ENCODE assay signal across 10 cellular contexts in genomic region chr1:214658785-214659184, GRCh38. TPM values are rescaled to one million over a fixed set of nuclear protein-coding genes. Genes with fewer than 3 reads are reported as not detected.
DNase-seq lines count a peak whose midpoint lies in the region; ATAC-seq, FAIRE-seq and TF ChIP-seq lines count a peak whose summit lies in the region.
"Had no signal": no experiment of that assay in that cellular context is flagged by ENCODE, and none has a peak within 500 bp of the region (broad histone marks: within the 10 kb centered on the region; RNA-seq: fewer than 3 reads in every experiment).

No MANE protein-coding gene starts in this region.

- H3K4me3 ChIP-seq in HEK293 (ENCODE audit: low read depth, low read length) (no peak overlapping the region), kidney (ENCODE audit: low read length in 2 of 2) (no peak overlapping the region)

- POLR2A ChIA-PET in HEK293 (lab: Yijun Ruan, JAX): no interaction called here

- H3K36me3 ChIP-seq in HEK293 (ENCODE audit: control insufficient read depth in 2 of 2, insufficient read depth in 1 of 2, low read length in 2 of 2): peaks cover 63 to 100% of the 10 kb centered on the region in 2 experiments
- H3K36me3 ChIP-seq in kidney (ENCODE audit: control insufficient read depth in 1 of 2, insufficient read depth in 2 of 2, low read length in 2 of 2): no peaks in the 10 kb centered on the region

- H3K27ac ChIP-seq in HEK293 (ENCODE audit: extremely low read depth, low read depth, low read length) (no peak overlapping the region), kidney (ENCODE audit: low read depth in 2 of 2, low read length in 2 of 2) (no peak overlapping the region)

- no peak for TF ChIP-seq CTCF in HEK293 (tag by site-specific recombination; IDR thresholded peaks at IDR 0.05)
- peak; percentile 9 for TF ChIP-seq CTCF in kidney (IDR thresholded peaks at IDR 0.05; ENCODE audit: borderline replicate concordance, extremely low read depth, insufficient read depth)

- no peak overlapping the region for H3K9ac ChIP-seq in kidney (ENCODE audit: low read length in 2 of 2)

- DNase-seq in AG08395 (ENCODE audit: low spot score): peak; percentile 58
- peak; percentile 20 for DNase-seq in amniotic stem cell (lab: John Stamatoyannopoulos, UW)
- no peak for DNase-seq in kidney
- no peak for DNase-seq in NCI-H345 treated with DMSO at 0.1 percent for 48 hours (lab: John Stamatoyannopoulos, UW; ENCODE audit: unreplicated experiment)
- DNase-seq in NCI-H2196 (lab: John Stamatoyannopoulos, UW; ENCODE audit: unreplicated experiment): no peak
- no peak for DNase-seq in SW480 (ENCODE audit: low spot score)
- DNase-seq: activated B cell treated with CpG ODN at 0.5 μM for 24 hours, cerebellar nuclear complex had no signal

- intact Hi-C loops in kidney (cut with DNase I): no loop called here

- no peak for ATAC-seq in HG03095 (IDR thresholded peaks at IDR 0.05; ENCODE audit: unreplicated experiment)

- CTCF ChIA-PET in HEK293 (lab: Yijun Ruan, JAX): interaction anchor here (2.3 kb wide), 1 partner anchor 868 kb away, joined by 6 read pairs; no protein-coding TSS in a partner anchor

- H3K9me3 ChIP-seq in HEK293 (ENCODE audit: control insufficient read depth, insufficient read depth, low read depth, low read length): no peaks in the 10 kb centered on the region
- no peaks in the 10 kb centered on the region for H3K9me3 ChIP-seq in kidney (ENCODE audit: control insufficient read depth in 1 of 2, low read length in 2 of 2)

- H3K4me1 ChIP-seq in HEK293 (ENCODE audit: control insufficient read depth, insufficient read depth, low read length): no peaks in the 10 kb centered on the region
- no peaks in the 10 kb centered on the region for H3K4me1 ChIP-seq in kidney (ENCODE audit: control insufficient read depth in 1 of 2, insufficient read depth in 1 of 2, low read depth in 1 of 2, low read length in 2 of 2)

- no peak for FAIRE-seq in kidney (lab: Jason Lieb, UNC)

TF ChIP-seq in HEK293, 187 proteins besides CTCF, POLR2A, EP300 and RAD21:
- TF ChIP-seq ZNF501 (tag by site-specific recombination; IDR thresholded peaks at IDR 0.05) (no peak), ZNF654 (tag by site-specific recombination; IDR thresholded peaks at IDR 0.05; ENCODE audit: low read depth) (peak; percentile 8; the same call in 1 of the 2 replicates)
TF ChIP-seq in HEK293: peak in this region for 1.

RNA-seq across cellular contexts. Expression of gene CENPF, which starts 55.8 kb away (rescaled TPM):
- 3.3 TPM for total RNA-seq in kidney
- 0.39 TPM for polyA plus RNA-seq in kidney (ENCODE audit: insufficient read depth, low read depth, low replicate concordance)

Comparison
In these comparisons a context has a peak if more than half of its experiments do, and no peak if none do; other contexts are left out.
1. DNase-seq: peak in AG08395 (single experiment) and amniotic stem cell (single experiment); none in kidney (single experiment), NCI-H345 treated with DMSO at 0.1 percent for 48 hours (single experiment), NCI-H2196 (single experiment) and SW480 (single experiment).